21 cellular contexts compared by ENCODE assay signal in the genomic region with DNA sequence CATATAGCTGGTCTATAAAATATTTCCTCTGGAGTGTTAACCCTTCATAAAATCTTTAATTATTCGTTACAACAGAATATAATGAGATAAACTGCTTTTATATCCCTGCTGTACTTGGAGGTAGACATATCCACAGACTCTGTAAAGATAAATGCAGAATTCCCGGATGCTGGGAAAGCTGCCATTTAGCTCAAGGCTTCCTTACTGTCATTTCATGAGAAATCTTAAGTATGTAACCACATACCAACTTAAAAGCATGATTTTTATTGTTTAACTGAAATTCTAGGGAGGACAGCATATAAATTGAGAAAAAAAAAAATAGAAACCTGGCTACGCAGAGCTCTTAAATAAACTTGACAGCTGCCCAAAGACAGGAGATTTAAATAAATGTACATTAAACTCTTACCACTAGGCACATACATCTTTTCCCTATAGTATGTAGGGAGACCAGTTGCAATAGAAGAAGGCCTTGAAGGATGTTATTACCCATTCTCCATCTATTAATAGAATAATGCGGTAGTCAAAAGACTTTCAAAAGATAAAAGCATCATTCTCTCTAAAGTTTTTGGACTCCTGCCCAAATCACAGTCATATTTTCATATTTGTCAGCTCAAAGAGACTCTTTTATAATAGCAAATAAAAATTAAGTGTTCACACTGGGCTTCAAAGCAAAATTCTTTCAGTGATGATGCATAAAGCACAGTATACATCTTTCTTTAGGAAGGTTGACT.
A peak's percentile ranks its signal among the peaks of the same experiment; 100 is the strongest.
DNase-seq lines count a peak whose midpoint lies in the region; ATAC-seq and TF ChIP-seq lines count a peak whose summit lies in the region.
"Had no signal": no experiment of that assay in that cellular context is flagged by ENCODE, and none has a peak within 500 bp of the region (broad histone marks: within the 10 kb centered on the region; RNA-seq: fewer than 3 reads in every experiment).

No MANE protein-coding gene starts in this region.

- H3K4me3 ChIP-seq in AG10803 (ENCODE audit: low read length) (no peak overlapping the region), MG63 (no peak overlapping the region), astrocyte of the spinal cord (ENCODE audit: low read depth, low read length) (no peak overlapping the region)
- H3K4me3 ChIP-seq: A549, heart right ventricle, right atrium auricular region, SJCRH30, upper lobe of left lung had no signal

- H3K9me3 ChIP-seq in MG63, result no peaks in the 10 kb centered on the region
- H3K9me3 ChIP-seq: A549, heart right ventricle, right atrium auricular region, SJCRH30, upper lobe of left lung had no signal

- no peaks in the 10 kb centered on the region for H3K36me3 ChIP-seq in MG63
- H3K36me3 ChIP-seq: right atrium auricular region, SJCRH30, upper lobe of left lung had no signal

- TF ChIP-seq CTCF in AG10803 (conservative IDR thresholded peaks at IDR 0.05; ENCODE audit: low read length), result no peak
- TF ChIP-seq CTCF in astrocyte of the spinal cord (IDR thresholded peaks at IDR 0.05; ENCODE audit: low read depth, low read length), result no peak

- H3K27me3 ChIP-seq in MG63, result no peaks in the 10 kb centered on the region
- H3K27me3 ChIP-seq: heart right ventricle, right atrium auricular region, SJCRH30, upper lobe of left lung had no signal

- ATAC-seq in HG02678 (IDR thresholded peaks at IDR 0.05; ENCODE audit: unreplicated experiment), result no peak
- ATAC-seq: A549 had no signal

- DNase-seq in AG10803 (ENCODE audit: low read depth) (peak; percentile 61), MG63 (peak; percentile 19), astrocyte of the spinal cord (ENCODE audit: low read depth, low spot score) (peak; percentile 21), foreskin melanocyte (peak; percentile 98), NCI-H446 (lab: John Stamatoyannopoulos, UW) (no peak), COR-L47 (lab: John Stamatoyannopoulos, UW) (no peak), H4 (ENCODE audit: low spot score) (no peak)
- DNase-seq: activated B cell treated with CpG ODN at 0.5 μM for 24 hours; activated CD4-positive, alpha-beta T cell treated with anti-CD3 and anti-CD28 coated beads, Interleukin-2, amount 50 U/mL, for 48 hours; activated gamma-delta T cell treated with Interleukin-2 at 50 U/mL for 16 hours; amygdala; C1 segment of cervical spinal cord; heart right ventricle; NCI-H1930; occipital lobe; SJCRH30; stimulated activated CD8-positive, alpha-beta memory T cell treated with anti-CD3 and anti-CD28 coated beads, Interleukin-4, amount 100 ng/mL, for 48 hours; upper lobe of left lung had no signal

- in situ Hi-C loops in astrocyte of the spinal cord (cut with HindIII; ENCODE audit: low sequenced_read_pairs), result no loop called here

Comparison
In these comparisons a context has a peak if more than half of its experiments do, and no peak if none do; other contexts are left out.
1. DNase-seq: peak in AG10803 (single experiment), MG63 (single experiment), astrocyte of the spinal cord (single experiment) and foreskin melanocyte (single experiment); none in NCI-H446 (0 of 2), COR-L47 (single experiment) and H4 (single experiment).